ENCODE assay signal across 32 cellular contexts in the genomic region with DNA sequence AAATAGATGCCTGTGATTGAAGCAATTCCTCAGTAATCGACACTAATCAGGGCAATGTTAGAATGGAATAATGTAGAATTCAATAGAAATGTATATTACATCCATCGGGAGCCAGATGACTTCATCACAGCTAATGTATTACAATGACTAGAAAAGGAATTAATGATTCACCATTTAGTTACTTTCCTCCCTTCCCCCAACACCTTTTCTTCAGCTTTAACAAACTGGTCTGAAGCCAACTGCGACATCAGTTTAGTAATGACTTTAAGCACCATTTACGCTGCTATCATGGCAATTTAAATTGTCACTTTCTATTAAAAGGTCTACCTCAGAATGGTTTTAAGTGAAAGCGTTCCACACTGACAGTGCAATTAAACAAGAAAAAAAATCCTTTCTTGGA. TPM values are rescaled to one million over a fixed set of nuclear protein-coding genes. Genes with fewer than 3 reads are reported as not detected.
"Had no signal": no experiment of that assay in that cellular context is flagged by ENCODE, and none has a peak within 500 bp of the region (broad histone marks: within the 10 kb centered on the region; RNA-seq: fewer than 3 reads in every experiment).

No MANE protein-coding gene starts in this region.

- H3K9me3 Mint-ChIP-seq: natural killer cell; stimulated activated naive CD8-positive, alpha-beta T cell treated with anti-CD3 and anti-CD28 coated beads, Interleukin-15, amount 100 ng/mL, for 72 hours; type B pancreatic cell had no signal

- H3K4me3 Mint-ChIP-seq: immature natural killer cell; mesothelial cell of epicardium; naive B cell; natural killer cell; nephron progenitor cell; stimulated activated memory B cell treated with anti-CD40 and anti-IgM and Interleukin-4, amounts not matched to agents 10 μg/mL and 1 μg/mL and 100 μg/mL, for 72 hours; stimulated activated naive CD8-positive, alpha-beta T cell treated with anti-CD3 and anti-CD28 coated beads, Interleukin-15, amount 100 ng/mL, for 72 hours; type B pancreatic cell had no signal

- DNase-seq: immature natural killer cell; kidney; left ventricle myocardium inferior; mesendoderm; naive B cell; natural killer cell; nephron progenitor cell; ovary; right lobe of liver; stimulated activated CD4-positive, alpha-beta T cell treated with anti-CD3 and anti-CD28 coated beads, Interleukin-1b, Interleukin-23, amount 100 ng/mL, for 48 hours; stimulated activated CD4-positive, alpha-beta T cell treated with anti-CD3 and anti-CD28 coated beads, Interleukin-2, amount 100 ng/mL, for 48 hours; stimulated activated CD4-positive, alpha-beta T cell treated with anti-CD3 and anti-CD28 coated beads, Interleukin-4, amount 100 ng/mL, for 4 hours; stimulated activated CD8-positive, alpha-beta memory T cell treated with anti-CD3 and anti-CD28 coated beads, Interleukin-4, amount 100 ng/mL, for 48 hours; stimulated activated naive CD4-positive, alpha-beta T cell treated with Interleukin-2 at 50 U/mL for 16 hours; stimulated activated naive CD8-positive, alpha-beta T cell treated with anti-CD3 and anti-CD28 coated beads, Interleukin-15, amount 100 ng/mL, for 72 hours; substantia nigra; uterus had no signal

- H3K36me3 Mint-ChIP-seq: immature natural killer cell; mesothelial cell of epicardium; naive B cell; natural killer cell; stimulated activated memory B cell treated with anti-CD40 and anti-IgM and Interleukin-4, amounts not matched to agents 10 μg/mL and 1 μg/mL and 100 μg/mL, for 72 hours; type B pancreatic cell had no signal

- H3K27me3 ChIP-seq: ovary, right atrium auricular region, right lobe of liver, uterus had no signal

- H3K27me3 Mint-ChIP-seq: stimulated activated memory B cell treated with anti-CD40 and anti-IgM and Interleukin-4, amounts not matched to agents 10 μg/mL and 1 μg/mL and 100 μg/mL, for 72 hours; stimulated activated naive CD8-positive, alpha-beta T cell treated with anti-CD3 and anti-CD28 coated beads, Interleukin-15, amount 100 ng/mL, for 72 hours had no signal

- H3K36me3 ChIP-seq: left ventricle myocardium inferior, ovary, right atrium auricular region, right lobe of liver, tibial nerve, uterus had no signal

- H3K27ac Mint-ChIP-seq: immature natural killer cell; mesothelial cell of epicardium; naive B cell; natural killer cell; nephron progenitor cell; progenitor cell of endocrine pancreas; stimulated activated memory B cell treated with anti-CD40 and anti-IgM and Interleukin-4, amounts not matched to agents 10 μg/mL and 1 μg/mL and 100 μg/mL, for 72 hours; stimulated activated naive CD8-positive, alpha-beta T cell treated with anti-CD3 and anti-CD28 coated beads, Interleukin-15, amount 100 ng/mL, for 72 hours; type B pancreatic cell had no signal

- H3K9me3 ChIP-seq: left ventricle myocardium inferior, ovary, right atrium auricular region, right lobe of liver, tibial nerve, uterus had no signal

- ATAC-seq: natural killer cell; right lobe of liver; stimulated activated memory B cell treated with anti-CD40 and anti-IgM and Interleukin-4, amounts not matched to agents 10 μg/mL and 1 μg/mL and 100 μg/mL, for 72 hours; stimulated activated naive CD8-positive, alpha-beta T cell treated with anti-CD3 and anti-CD28 coated beads, Interleukin-15, amount 100 ng/mL, for 72 hours had no signal

- H3K27ac ChIP-seq: left ventricle myocardium inferior, ovary, right atrium auricular region, right lobe of liver, tibial nerve, uterus had no signal

- H3K4me1 ChIP-seq: left ventricle myocardium inferior, right atrium auricular region, right lobe of liver, tibial nerve, uterus had no signal

- H3K4me3 ChIP-seq: left ventricle myocardium inferior, lung, ovary, right atrium auricular region, right lobe of liver, smooth muscle cell, tibial nerve, uterus had no signal

- H3K4me1 Mint-ChIP-seq: mesothelial cell of epicardium; naive B cell; nephron progenitor cell; stimulated activated memory B cell treated with anti-CD40 and anti-IgM and Interleukin-4, amounts not matched to agents 10 μg/mL and 1 μg/mL and 100 μg/mL, for 72 hours had no signal

RNA-seq across cellular contexts. Expression of a gene that starts 45.1 kb away (rescaled TPM):
- total RNA-seq: kidney, left ventricle myocardium inferior, lower leg skin, lung, mesothelial cell of epicardium, mononuclear cell, natural killer cell, progenitor cell of endocrine pancreas, pulmonary artery endothelial cell, renal cortical epithelial cell, right atrium auricular region, right lobe of liver, skeletal muscle tissue, temporal lobe, tibial nerve had no signal
- polyA plus RNA-seq: immature natural killer cell, lung, smooth muscle cell, thymus had no signal
